ENCODE assay signal across 8 cellular contexts in the genomic region with DNA sequence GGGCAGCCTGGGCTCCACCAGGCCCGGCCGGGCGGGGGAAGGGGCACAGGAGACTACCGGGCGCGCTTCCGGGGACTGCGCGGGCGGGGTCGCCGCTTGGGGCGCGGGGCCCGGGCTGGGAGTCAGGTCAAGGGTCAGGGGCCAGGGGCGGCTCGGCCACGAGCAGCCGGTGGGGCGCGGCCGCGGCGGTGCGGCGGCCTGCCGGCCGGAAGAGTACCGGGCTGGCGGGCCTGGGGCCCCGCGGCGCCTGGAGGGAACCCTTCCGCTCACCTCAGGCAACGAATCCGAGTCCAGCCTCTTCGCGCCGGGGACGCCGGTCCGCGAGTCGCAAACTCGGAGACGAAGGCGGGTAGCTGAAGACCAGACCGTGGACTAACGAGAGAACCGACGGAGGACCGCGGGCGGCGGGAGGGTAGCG. TPM values are rescaled to one million over a fixed set of nuclear protein-coding genes. Genes with fewer than 3 reads are reported as not detected.
DNase-seq lines count a peak whose midpoint lies in the region; ATAC-seq and TF ChIP-seq lines count a peak whose summit lies in the region.

No MANE protein-coding gene starts in this region.

- peaks cover 43% of the 10 kb centered on the region for H3K4me1 Mint-ChIP-seq in activated T-helper 17 cell treated with anti-CD3 and anti-CD28 coated beads, Interleukin-2, amount 50 U/mL, for 72 hours

- peak overlapping the region; percentile 94 for H3K27ac Mint-ChIP-seq in activated T-helper 17 cell treated with anti-CD3 and anti-CD28 coated beads, Interleukin-2, amount 50 U/mL, for 72 hours

- H3K27me3 ChIP-seq in DOHH2 (ENCODE audit: control insufficient read depth, low read length) (no peaks in the 10 kb centered on the region), Karpas-422 (ENCODE audit: low read length) (no peaks in the 10 kb centered on the region), gastroesophageal sphincter (no peaks in the 10 kb centered on the region), ovary (no peaks in the 10 kb centered on the region)

- H3K9ac ChIP-seq in Karpas-422 (ENCODE audit: low read length) = peak overlapping the region; percentile 93

- H3K36me3 Mint-ChIP-seq in activated T-helper 17 cell treated with anti-CD3 and anti-CD28 coated beads, Interleukin-2, amount 50 U/mL, for 72 hours (ENCODE audit: low read depth) = peaks cover 81% of the 10 kb centered on the region

- H3K4me1 ChIP-seq in DOHH2 (ENCODE audit: control insufficient read depth, low read length) = peaks cover 59% of the 10 kb centered on the region
- peaks cover 36% of the 10 kb centered on the region for H3K4me1 ChIP-seq in Karpas-422 (ENCODE audit: low read length)
- H3K4me1 ChIP-seq in gastroesophageal sphincter = peaks cover 0 to 76% (median 42%) of the 10 kb centered on the region in 3 donors
- H3K4me1 ChIP-seq in ovary (ENCODE audit: insufficient read depth) = peaks cover 13% of the 10 kb centered on the region

- H3F3A ChIP-seq in DOHH2 (ENCODE audit: control insufficient read depth, insufficient read depth) = peaks cover 8% of the 10 kb centered on the region

- peaks cover 31% of the 10 kb centered on the region for H4K20me1 ChIP-seq in DOHH2 (ENCODE audit: control insufficient read depth, insufficient read depth, low read depth, low read length)
- H4K20me1 ChIP-seq in Karpas-422 (ENCODE audit: insufficient read depth, low read depth, low read length) = peaks cover 34% of the 10 kb centered on the region

- H3K4me2 ChIP-seq in DOHH2 (ENCODE audit: low read length) = peak overlapping the region; percentile 73
- H3K4me2 ChIP-seq in Karpas-422 (ENCODE audit: low read depth, low read length, poor library complexity, severe bottlenecking) = peak overlapping the region; percentile 81

- DNase-seq in Karpas-422 (no peak), ovary (peak; percentile 57 to 80 (median 71)), NOMO-1 treated with dmso at 0.1 percent for 144 hours (lab: John Stamatoyannopoulos, UW; ENCODE audit: unreplicated experiment) (no peak), 8988T (no peak)

- no peaks in the 10 kb centered on the region for H3K9me2 ChIP-seq in DOHH2 (replicated peaks; ENCODE audit: control insufficient read depth, low read length)
- H3K9me2 ChIP-seq in Karpas-422 (replicated peaks; ENCODE audit: insufficient read depth, low read length) = no peaks in the 10 kb centered on the region

- H3K4me3 ChIP-seq in DOHH2 (ENCODE audit: low read length) = peak overlapping the region; percentile 96
- peak overlapping the region; percentile 74 for H3K4me3 ChIP-seq in Karpas-422 (ENCODE audit: low read length)
- H3K4me3 ChIP-seq in gastroesophageal sphincter = peak overlapping the region; percentile 72 to 98
- H3K4me3 ChIP-seq in ovary = peak overlapping the region; percentile 76

- H3K36me3 ChIP-seq in DOHH2 (ENCODE audit: control insufficient read depth, low read length) (peaks cover 61% of the 10 kb centered on the region), Karpas-422 (ENCODE audit: insufficient read depth, low read length) (no peaks in the 10 kb centered on the region), gastroesophageal sphincter (peaks cover 0 to 25% of the 10 kb centered on the region in 2 donors), ovary (no peaks in the 10 kb centered on the region)

- H3K9me3 Mint-ChIP-seq in activated T-helper 17 cell treated with anti-CD3 and anti-CD28 coated beads, Interleukin-2, amount 50 U/mL, for 72 hours = no peaks in the 10 kb centered on the region

- H3K4me3 Mint-ChIP-seq in activated T-helper 17 cell treated with anti-CD3 and anti-CD28 coated beads, Interleukin-2, amount 50 U/mL, for 72 hours = peak overlapping the region; percentile 89

- ATAC-seq in GM21723 (IDR thresholded peaks at IDR 0.05; ENCODE audit: unreplicated experiment) (peak; percentile 31), gastroesophageal sphincter (peak; percentile 36)
- ATAC-seq in activated T-helper 17 cell treated with anti-CD3 and anti-CD28 coated beads, Interleukin-2, amount 50 U/mL, for 72 hours (replicated peaks) = peak; percentile 23

- peak; percentile 54 to 67 for TF ChIP-seq POLR2A in gastroesophageal sphincter (IDR thresholded peaks at IDR 0.05)
- TF ChIP-seq POLR2A in ovary (IDR thresholded peaks at IDR 0.05) = peak; percentile 8

- H2AFZ ChIP-seq in Karpas-422 (ENCODE audit: low read length) = no peak overlapping the region

- TF ChIP-seq CTCF in DOHH2 (IDR thresholded peaks at IDR 0.05; ENCODE audit: low read depth, low read length, poor library complexity, severe bottlenecking) (no peak), gastroesophageal sphincter (IDR thresholded peaks at IDR 0.05) (peak in 2 of 4 experiments; percentile 18 to 30), ovary (IDR thresholded peaks at IDR 0.05) (peak in 1 of 3 donors; percentile 11)

- intact Hi-C loops in ovary (cut with DNase I) = loop anchor here in 1 of 4 donors (5.0 to 10.0 kb wide), 2 partner anchors 53 to 54 kb away; a partner anchor contains a TSS

- H3K79me2 ChIP-seq in DOHH2 (ENCODE audit: control insufficient read depth, low read length) (peaks cover 80% of the 10 kb centered on the region), Karpas-422 (ENCODE audit: low read length) (peaks cover 68% of the 10 kb centered on the region)

- TF ChIP-seq EP300 in gastroesophageal sphincter (IDR thresholded peaks at IDR 0.05) (no peak), ovary (IDR thresholded peaks at IDR 0.05) (no peak)

- H3K9me3 ChIP-seq in DOHH2 (ENCODE audit: control insufficient read depth, insufficient read depth, low read length) = no peaks in the 10 kb centered on the region
- H3K9me3 ChIP-seq in Karpas-422 (ENCODE audit: low read length) = no peaks in the 10 kb centered on the region
- no peaks in the 10 kb centered on the region for H3K9me3 ChIP-seq in gastroesophageal sphincter
- no peaks in the 10 kb centered on the region for H3K9me3 ChIP-seq in ovary

- peak overlapping the region; percentile 71 for H3K27ac ChIP-seq in DOHH2 (ENCODE audit: low read depth, low read length)
- peak overlapping the region; percentile 71; the same call in 1 of the 2 replicates for H3K27ac ChIP-seq in Karpas-422 (ENCODE audit: low read length)
- peak overlapping the region; percentile 94 to 100 (median 98) for H3K27ac ChIP-seq in gastroesophageal sphincter
- peak overlapping the region; percentile 91 to 98 for H3K27ac ChIP-seq in ovary

- no CpG with 5 or more reads among the region's 56 CpGs for WGBS in gastroesophageal sphincter (ENCODE audit: low coverage in 1 of 2), 2 donors
- WGBS in ovary, 3 donors = 0 to 1% (median 1%) methylated on average over 6 to 56 of the region's 56 CpGs

- no peaks in the 10 kb centered on the region for H3K27me3 Mint-ChIP-seq in activated T-helper 17 cell treated with anti-CD3 and anti-CD28 coated beads, Interleukin-2, amount 50 U/mL, for 72 hours

RNA-seq across cellular contexts. Expression of a gene that starts 0.2 kb away (rescaled TPM):
- total RNA-seq in Karpas-422 (2014; rRNA removed; shearing (Covaris generic); ENCODE audit: low replicate concordance) = 227 and 281 TPM in 2 replicates
- total RNA-seq in activated T-helper 17 cell treated with anti-CD3 and anti-CD28 coated beads, Interleukin-2, amount 50 U/mL, for 72 hours = 100 to 1,000 TPM; 298 to 453 TPM
- 100 to 1,000 TPM; 401 to 524 (median 476) TPM for total RNA-seq in gastroesophageal sphincter
- total RNA-seq in ovary = 100 to 1,000 TPM; 293 to 563 (median 439) TPM
- 100 to 1,000 TPM; 297 to 878 TPM for polyA plus RNA-seq in ovary

RNA-seq across cellular contexts. Expression of a gene that starts 0.7 kb away (rescaled TPM):
- total RNA-seq in Karpas-422 (2014; rRNA removed; shearing (Covaris generic); ENCODE audit: low replicate concordance) = 17.2 and 26.9 TPM in 2 replicates
- 10 to 100 TPM; 14.3 to 18.0 TPM for total RNA-seq in activated T-helper 17 cell treated with anti-CD3 and anti-CD28 coated beads, Interleukin-2, amount 50 U/mL, for 72 hours
- total RNA-seq in gastroesophageal sphincter (10 to 100 TPM; 18.6 to 32.1 (median 25.6) TPM), ovary (10 to 100 TPM; 22.4 to 46.6 (median 28.3) TPM)
- 10 to 100 TPM; 31.2 to 63.0 TPM for polyA plus RNA-seq in ovary

RNA-seq across cellular contexts. Expression of a gene that starts 10.7 kb away (rescaled TPM):
- 2.4 and 5.9 TPM in 2 replicates for total RNA-seq in Karpas-422 (2014; rRNA removed; shearing (Covaris generic); ENCODE audit: low replicate concordance)
- total RNA-seq in activated T-helper 17 cell treated with anti-CD3 and anti-CD28 coated beads, Interleukin-2, amount 50 U/mL, for 72 hours = 1 to 10 TPM; 1.9 to 2.5 TPM
- total RNA-seq in gastroesophageal sphincter = 10 to 100 TPM in 1 of 4 donors, 1 to 10 TPM in 2, under 1 TPM in 1; 0.32 to 11.4 (median 7.6) TPM
- total RNA-seq in ovary = 10 to 100 TPM in 3 of 7 donors, 1 to 10 TPM in 4; 6.4 to 15.0 (median 9.9) TPM
- 10 to 100 TPM; 12.1 to 23.7 TPM for polyA plus RNA-seq in ovary

RNA-seq across cellular contexts. Expression of a gene that starts 17.6 kb away (rescaled TPM):
- 17.8 and 23.9 TPM in 2 replicates for total RNA-seq in Karpas-422 (2014; rRNA removed; shearing (Covaris generic); ENCODE audit: low replicate concordance)
- total RNA-seq in activated T-helper 17 cell treated with anti-CD3 and anti-CD28 coated beads, Interleukin-2, amount 50 U/mL, for 72 hours = 10 to 100 TPM in 1 of 2 donors, 1 to 10 TPM in 1; 6.7 to 11.6 TPM
- total RNA-seq in gastroesophageal sphincter (10 to 100 TPM in 1 of 4 donors, 1 to 10 TPM in 3; 3.6 to 11.1 (median 7.5) TPM), ovary (10 to 100 TPM in 5 of 7 donors, 1 to 10 TPM in 2; 4.8 to 23.0 (median 17.2) TPM)
- polyA plus RNA-seq in ovary = 10 to 100 TPM; 11.9 to 16.7 TPM

RNA-seq across cellular contexts. Expression of a gene that starts 53.4 kb away (rescaled TPM):
- 89.0 and 127 TPM in 2 replicates for total RNA-seq in Karpas-422 (2014; rRNA removed; shearing (Covaris generic); ENCODE audit: low replicate concordance)
- total RNA-seq in activated T-helper 17 cell treated with anti-CD3 and anti-CD28 coated beads, Interleukin-2, amount 50 U/mL, for 72 hours = 100 to 1,000 TPM; 133 to 221 TPM
- total RNA-seq in gastroesophageal sphincter (100 to 1,000 TPM; 129 to 285 (median 209) TPM), ovary (100 to 1,000 TPM; 114 to 207 (median 152) TPM)
- polyA plus RNA-seq in ovary = 100 to 1,000 TPM in 1 of 2 donors, 10 to 100 TPM in 1; 28.1 to 192 TPM

Comparison
In these comparisons a context has a peak if more than half of its experiments do, and no peak if none do; other contexts are left out.
1. DNase-seq: peak in ovary (5 of 5); none in Karpas-422 (single experiment), NOMO-1 treated with dmso at 0.1 percent for 144 hours (single experiment) and 8988T (single experiment).
2. Peak in every context shown above with its lines, with median percentiles within 50 percentile points of each other: H3K27ac ChIP-seq, H3K4me3 ChIP-seq and ATAC-seq.